Comparison of ENCODE assay signal across 8 cellular contexts in the genomic region with DNA sequence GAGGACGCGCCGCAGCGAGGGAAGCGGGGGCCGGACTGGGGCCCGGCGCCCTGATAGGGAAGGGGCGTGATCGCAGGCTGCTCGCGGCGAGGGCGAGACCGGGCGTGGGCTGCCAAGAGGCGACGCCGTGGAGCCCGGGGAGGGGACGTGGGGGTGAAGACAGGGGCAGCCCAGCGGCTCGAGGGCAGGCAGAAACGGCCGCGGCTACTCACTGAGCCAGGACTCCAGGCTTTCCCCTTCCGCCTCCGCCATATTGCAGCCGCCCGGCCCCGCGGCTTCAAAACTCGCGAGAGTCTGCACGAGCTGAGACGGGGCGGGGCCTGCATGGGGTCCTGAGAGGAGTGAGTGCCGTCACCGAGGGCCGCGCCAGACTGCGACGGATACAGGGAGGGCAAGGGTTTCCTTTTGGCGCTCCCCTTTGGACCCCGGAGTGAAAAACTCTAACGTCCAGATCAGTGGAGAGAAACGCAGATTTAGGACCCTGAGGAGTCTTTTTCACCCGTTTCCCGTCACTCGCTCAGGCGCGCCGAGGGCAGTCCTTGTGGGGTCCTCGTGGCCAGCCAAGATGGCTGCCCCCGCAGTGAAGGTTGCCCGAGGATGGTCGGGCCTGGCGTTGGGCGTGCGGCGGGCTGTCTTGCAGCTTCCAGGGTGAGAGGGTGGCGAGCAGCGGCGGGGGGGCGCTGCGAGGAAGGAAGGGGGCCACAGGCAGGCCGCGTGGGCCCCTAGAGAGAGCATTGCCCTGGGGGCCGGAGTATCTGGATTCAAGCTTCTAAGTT. TPM values are rescaled to one million over a fixed set of nuclear protein-coding genes. Genes with fewer than 3 reads are reported as not detected.
DNase-seq lines count a peak whose midpoint lies in the region; ATAC-seq and TF ChIP-seq lines count a peak whose summit lies in the region.

A gene with protein sequence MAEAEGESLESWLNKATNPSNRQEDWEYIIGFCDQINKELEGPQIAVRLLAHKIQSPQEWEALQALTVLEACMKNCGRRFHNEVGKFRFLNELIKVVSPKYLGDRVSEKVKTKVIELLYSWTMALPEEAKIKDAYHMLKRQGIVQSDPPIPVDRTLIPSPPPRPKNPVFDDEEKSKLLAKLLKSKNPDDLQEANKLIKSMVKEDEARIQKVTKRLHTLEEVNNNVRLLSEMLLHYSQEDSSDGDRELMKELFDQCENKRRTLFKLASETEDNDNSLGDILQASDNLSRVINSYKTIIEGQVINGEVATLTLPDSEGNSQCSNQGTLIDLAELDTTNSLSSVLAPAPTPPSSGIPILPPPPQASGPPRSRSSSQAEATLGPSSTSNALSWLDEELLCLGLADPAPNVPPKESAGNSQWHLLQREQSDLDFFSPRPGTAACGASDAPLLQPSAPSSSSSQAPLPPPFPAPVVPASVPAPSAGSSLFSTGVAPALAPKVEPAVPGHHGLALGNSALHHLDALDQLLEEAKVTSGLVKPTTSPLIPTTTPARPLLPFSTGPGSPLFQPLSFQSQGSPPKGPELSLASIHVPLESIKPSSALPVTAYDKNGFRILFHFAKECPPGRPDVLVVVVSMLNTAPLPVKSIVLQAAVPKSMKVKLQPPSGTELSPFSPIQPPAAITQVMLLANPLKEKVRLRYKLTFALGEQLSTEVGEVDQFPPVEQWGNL (minus strand): TSS at position 271 of the 776 bp plus-strand sequence. CDS start 19 bp downstream, at position 252.
A gene (plus strand): TSS at position 544 of the 776 bp plus-strand sequence. CDS start 22 bp downstream, at position 566.

- DNase-seq in AG10803 (ENCODE audit: low read depth): peak; percentile 91
- DNase-seq in GM19238 (ENCODE audit: insufficient read length, low spot score): peak; percentile 92
- peak; percentile 92 for DNase-seq in NCI-H510A treated with DMSO at 0.1 percent for 48 hours (lab: John Stamatoyannopoulos, UW)
- DNase-seq in activated CD4-positive, alpha-beta T cell treated with anti-CD3 and anti-CD28 coated beads for 24 hours (ENCODE audit: low read depth in 2 of 2): peak; percentile 88 to 94
- DNase-seq in cerebellum (ENCODE audit: low spot score): peak; percentile 94
- peak; percentile 93 for DNase-seq in kidney tubule cell (ENCODE audit: low spot score)
- DNase-seq in stimulated activated CD4-positive, alpha-beta T cell treated with anti-CD3 and anti-CD28 coated beads, Interleukin-1b, Interleukin-23, amount 100 ng/mL, for 24 hours (ENCODE audit: low read depth in 4 of 4, low spot score in 1 of 4): peak; percentile 90 to 95 (median 92)

- TF ChIP-seq CTCF in AG10803 (conservative IDR thresholded peaks at IDR 0.05; ENCODE audit: low read length): no peak

- peak; percentile 89 for ATAC-seq in HG03442 (IDR thresholded peaks at IDR 0.05; ENCODE audit: unreplicated experiment)

- peak within 1 kb of the TSS; percentile 96 for H3K4me3 ChIP-seq in AG10803 (ENCODE audit: low read length)

RNA-seq across cellular contexts. Expression of the first gene that starts in this region (rescaled TPM):
- 15.4 TPM for total RNA-seq in cerebellum

RNA-seq across cellular contexts. Expression of the second gene that starts in this region (rescaled TPM):
- 21.8 TPM for total RNA-seq in cerebellum

Comparison
In these comparisons a context has a peak if more than half of its experiments do, and no peak if none do; other contexts are left out.
1. Peak in every context shown above with its lines: DNase-seq, ATAC-seq and H3K4me3 ChIP-seq.